33 cellular contexts compared by ENCODE assay signal in the genomic region with DNA sequence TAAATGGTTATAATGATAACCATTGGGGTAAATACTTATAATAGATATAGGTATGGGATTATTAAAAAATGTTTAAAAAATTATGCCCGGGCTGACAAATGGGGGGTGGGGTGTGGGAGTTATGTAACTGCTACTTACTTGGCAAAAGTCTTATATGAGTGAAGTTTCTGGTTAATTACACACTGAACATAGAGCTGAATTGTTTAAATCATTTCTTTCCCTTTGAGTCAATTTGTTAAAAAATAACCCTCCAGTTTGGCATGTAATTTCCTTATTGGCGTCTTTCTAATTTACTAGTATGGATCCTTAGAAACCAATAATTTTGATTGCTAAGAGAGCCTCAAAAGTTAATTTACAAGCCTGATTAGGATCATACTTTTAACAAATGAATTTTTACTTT. TPM values are rescaled to one million over a fixed set of nuclear protein-coding genes. Genes with fewer than 3 reads are reported as not detected.
"Had no signal": no experiment of that assay in that cellular context is flagged by ENCODE, and none has a peak within 500 bp of the region (broad histone marks: within the 10 kb centered on the region; RNA-seq: fewer than 3 reads in every experiment).

No MANE protein-coding gene starts in this region.

- H3K36me3 ChIP-seq: brain microvascular endothelial cell, breast epithelium had no signal

- H3K4me3 ChIP-seq: body of pancreas, breast epithelium had no signal

- DNase-seq: activated B cell treated with CpG ODN at 0.5 μM for 24 hours; activated CD4-positive, alpha-beta memory T cell treated with anti-CD3 and anti-CD28 coated beads, Interleukin-2, amount 10 ng/mL, durations not matched to agents 7 days and 5 days; activated CD4-positive, alpha-beta T cell treated with anti-CD3 and anti-CD28 coated beads for 4 hours; activated CD4-positive, alpha-beta T cell treated with anti-CD3 and anti-CD28 coated beads, Interleukin-2, amount 10 ng/mL, durations not matched to agents 24 days and 14 days; activated CD4-positive, alpha-beta T cell treated with anti-CD3 and anti-CD28 coated beads, Interleukin-2, amount 50 U/mL, for 48 hours; activated CD4-positive, CD25-positive, alpha-beta regulatory T cell treated with anti-CD3 and anti-CD28 coated beads, Interleukin-2, amount 50 U/mL, for 72 hours; activated CD8-positive, alpha-beta memory T cell treated with anti-CD3 and anti-CD28 coated beads for 24 hours; activated CD8-positive, alpha-beta memory T cell treated with anti-CD3 and anti-CD28 coated beads, Interleukin-2, amount 10 ng/mL, durations not matched to agents 7 days and 5 days; activated CD8-positive, alpha-beta memory T cell treated with anti-CD3 and anti-CD28 coated beads, Interleukin-2, amount 50 U/mL, for 48 hours; activated CD8-positive, alpha-beta T cell treated with anti-CD3 and anti-CD28 coated beads, Interleukin-2, amount 10 ng/mL, durations not matched to agents 7 days and 5 days; activated effector memory CD4-positive, alpha-beta T cell treated with Interleukin-2 at 50 U/mL for 16 hours; activated gamma-delta T cell; activated naive CD4-positive, alpha-beta T cell treated with anti-CD3 and anti-CD28 coated beads, Interleukin-2, amount 10 ng/mL, durations not matched to agents 7 days and 5 days; activated naive CD4-positive, alpha-beta T cell treated with Interleukin-2 at 50 U/mL for 16 hours; activated naive CD8-positive, alpha-beta T cell treated with anti-CD3 and anti-CD28 coated beads, Interleukin-2, amount 10 ng/mL, durations not matched to agents 7 days and 5 days; activated naive CD8-positive, alpha-beta T cell treated with anti-CD3 and anti-CD28 coated beads, Interleukin-2, amount 50 U/mL, for 24 hours; activated T-cell treated with anti-CD3 and anti-CD28 coated beads, Interleukin-2, amount 50 U/mL, for 24 hours; activated T-cell treated with anti-CD3 and anti-CD28 coated beads, Interleukin-2, amount 50 U/mL, for 48 hours; amygdala; aorta; body of pancreas; brain microvascular endothelial cell; central memory CD4-positive, alpha-beta T cell; T-helper 1 cell; T-helper 2 cell; T-helper 9 cell had no signal

- H3K4me1 ChIP-seq: breast epithelium had no signal

- FAIRE-seq: astrocyte, TTC549 had no signal

- H3K27ac ChIP-seq: body of pancreas, brain microvascular endothelial cell, breast epithelium, VCaP had no signal

- ATAC-seq: activated CD8-positive, alpha-beta memory T cell treated with anti-CD3 and anti-CD28 coated beads, Interleukin-2, amount 10 ng/mL, durations not matched to agents 7 days and 5 days; activated CD8-positive, alpha-beta T cell treated with anti-CD3 and anti-CD28 coated beads, Interleukin-2, amount 10 ng/mL, durations not matched to agents 7 days and 5 days; activated naive CD8-positive, alpha-beta T cell treated with anti-CD3 and anti-CD28 coated beads, Interleukin-2, amount 50 U/mL, for 24 hours; body of pancreas had no signal

- H3K9me3 ChIP-seq: body of pancreas, breast epithelium had no signal

- H3K27me3 ChIP-seq: body of pancreas, brain microvascular endothelial cell, breast epithelium had no signal

RNA-seq across cellular contexts. Expression of a gene that starts 16.7 kb away (rescaled TPM):
- total RNA-seq: activated B cell treated with CpG ODN at 0.5 μM for 24 hours; activated CD4-positive, alpha-beta memory T cell treated with anti-CD3 and anti-CD28 coated beads, Interleukin-2, amount 10 ng/mL, durations not matched to agents 7 days and 5 days; activated CD4-positive, alpha-beta T cell treated with anti-CD3 and anti-CD28 coated beads, Interleukin-2, amount 10 ng/mL, durations not matched to agents 24 days and 14 days; activated CD8-positive, alpha-beta memory T cell treated with anti-CD3 and anti-CD28 coated beads, Interleukin-2, amount 10 ng/mL, durations not matched to agents 7 days and 5 days; activated CD8-positive, alpha-beta T cell treated with anti-CD3 and anti-CD28 coated beads, Interleukin-2, amount 10 ng/mL, durations not matched to agents 7 days and 5 days; activated naive CD8-positive, alpha-beta T cell treated with anti-CD3 and anti-CD28 coated beads, Interleukin-2, amount 10 ng/mL, durations not matched to agents 7 days and 5 days; activated T-helper 2 cell treated with anti-CD3 and anti-CD28 coated beads, Interferon-gamma antibody, Interleukin-2, Interleukin-4, amounts not matched to agents 10 μg/mL and 5 μg/mL and 100 μg/mL, durations not matched to agents 14 hours and 24 hours and 36 hours; aorta; astrocyte; cardiac septum had no signal
- polyA plus RNA-seq: aorta had no signal

RNA-seq across cellular contexts. Expression of a gene that starts 57.1 kb away (rescaled TPM):
- total RNA-seq: activated B cell treated with CpG ODN at 0.5 μM for 24 hours; activated CD4-positive, alpha-beta memory T cell treated with anti-CD3 and anti-CD28 coated beads, Interleukin-2, amount 10 ng/mL, durations not matched to agents 7 days and 5 days; activated CD8-positive, alpha-beta memory T cell treated with anti-CD3 and anti-CD28 coated beads, Interleukin-2, amount 10 ng/mL, durations not matched to agents 7 days and 5 days; activated CD8-positive, alpha-beta T cell treated with anti-CD3 and anti-CD28 coated beads, Interleukin-2, amount 10 ng/mL, durations not matched to agents 7 days and 5 days; activated naive CD8-positive, alpha-beta T cell treated with anti-CD3 and anti-CD28 coated beads, Interleukin-2, amount 10 ng/mL, durations not matched to agents 7 days and 5 days; activated T-helper 2 cell treated with anti-CD3 and anti-CD28 coated beads, Interferon-gamma antibody, Interleukin-2, Interleukin-4, amounts not matched to agents 10 μg/mL and 5 μg/mL and 100 μg/mL, durations not matched to agents 14 hours and 24 hours and 36 hours; aorta; astrocyte; body of pancreas; cardiac septum had no signal
- polyA plus RNA-seq: adipose tissue, aorta had no signal
